18 cellular contexts compared by ENCODE assay signal in genomic region chr9:127886401-127886972, GRCh38. TPM values are rescaled to one million over a fixed set of nuclear protein-coding genes. Genes with fewer than 3 reads are reported as not detected.
A peak's percentile ranks its signal among the peaks of the same experiment; 100 is the strongest.
DNase-seq lines count a peak whose midpoint lies in the region; ATAC-seq and TF ChIP-seq lines count a peak whose summit lies in the region.
"Had no signal": no experiment of that assay in that cellular context is flagged by ENCODE, and none has a peak within 500 bp of the region (broad histone marks: within the 10 kb centered on the region; RNA-seq: fewer than 3 reads in every experiment).

No MANE protein-coding gene starts in this region.

- H3K4me2 ChIP-seq in BLaER1 treated with 17β-estradiol and CSF1 and Interleukin-3, amounts not matched to agents 10 nM and 100 nM: peak overlapping the region; percentile 72 to 94 (median 87)
- H3K4me2 ChIP-seq in GM23338: no peak overlapping the region

- H2AFZ ChIP-seq in GM23338: no peak overlapping the region

- no peaks in the 10 kb centered on the region for H3K9me2 ChIP-seq in GM23338 (ENCODE audit: insufficient read depth)

- H3K27ac Mint-ChIP-seq in GM23338 (no peak overlapping the region), nephron progenitor cell (peak overlapping the region; percentile 68)

- intact Hi-C loops in Right ventricle myocardium inferior (cut with DNase I): loop anchor here (5.0 kb wide), 1 partner anchor 409 kb away; no protein-coding TSS in a partner anchor

- TF ChIP-seq CTCF in GM23338 (conservative IDR thresholded peaks at IDR 0.05; ENCODE audit: low read depth in 2 of 2) (no peak), nephron progenitor cell (IDR thresholded peaks at IDR 0.05) (no peak)

- H3K27me3 ChIP-seq in BLaER1 treated with 17β-estradiol and CSF1 and Interleukin-3, amounts not matched to agents 10 nM and 100 nM: no peaks in the 10 kb centered on the region
- no peaks in the 10 kb centered on the region for H3K27me3 ChIP-seq in GM23338 (ENCODE audit: insufficient read depth)
- H3K27me3 ChIP-seq in adipocyte (replicated peaks; ENCODE audit: control insufficient read depth, insufficient read depth, low read length): no peaks in the 10 kb centered on the region
- H3K27me3 ChIP-seq: cardiac muscle cell, tibial artery had no signal

- no peak overlapping the region for H3K4me3 Mint-ChIP-seq in GM23338
- no peak overlapping the region for H3K4me3 Mint-ChIP-seq in nephron progenitor cell
- H3K4me3 Mint-ChIP-seq: CD8-positive, alpha-beta memory T cell had no signal

- DNase-seq in GM23338 (ENCODE audit: low spot score): no peak
- no peak for DNase-seq in adipocyte (ENCODE audit: low read depth)
- DNase-seq in nephron progenitor cell: no peak
- no peak for DNase-seq in NCI-H748 treated with DMSO at 0.1 percent for 48 hours (lab: John Stamatoyannopoulos, UW)
- DNase-seq in hypothalamus (lab: John Stamatoyannopoulos, UW): no peak
- DNase-seq in activated naive CD4-positive, alpha-beta T cell treated with anti-CD3 and anti-CD28 coated beads, Interleukin-2, amount 50 U/mL, for 16 hours: no peak
- no peak for DNase-seq in Right ventricle myocardium inferior (ENCODE audit: missing footprints)
- DNase-seq: CD8-positive, alpha-beta memory T cell; GF-D8; islet precursor cell; NCI-H1105; NCI-H2171 treated with DMSO at 0.1 percent for 48 hours; stimulated activated CD4-positive, alpha-beta T cell treated with anti-CD3 and anti-CD28 coated beads, Interleukin-15, amount 100 ng/mL, for 24 hours; tibial artery had no signal

- peak overlapping the region in 1 of 10 experiments; percentile 7; a peak in 1 of 20 replicates for H3K4me3 ChIP-seq in BLaER1 treated with 17β-estradiol and CSF1 and Interleukin-3, amounts not matched to agents 10 nM and 100 nM
- no peak overlapping the region for H3K4me3 ChIP-seq in GM23338
- H3K4me3 ChIP-seq in adipocyte (ENCODE audit: low read length): no peak overlapping the region
- H3K4me3 ChIP-seq: cardiac muscle cell, tibial artery had no signal

- peak overlapping the region in 10 of 11 experiments; percentile 21 to 75 (median 64); a peak in 16 of 22 replicates for H3K9ac ChIP-seq in BLaER1 treated with 17β-estradiol and CSF1 and Interleukin-3, amounts not matched to agents 10 nM and 100 nM
- H3K9ac ChIP-seq in adipocyte (ENCODE audit: low read length): peak overlapping the region; percentile 9

- H3K27me3 Mint-ChIP-seq in GM23338 (ENCODE audit: insufficient read depth, low read depth, poor library complexity) (peaks cover 24% of the 10 kb centered on the region), nephron progenitor cell (ENCODE audit: low read depth, poor library complexity) (peaks cover 3% of the 10 kb centered on the region)

- ATAC-seq in GM23338 (peak; percentile 58), Right ventricle myocardium inferior (no peak)
- ATAC-seq: activated naive CD4-positive, alpha-beta T cell treated with anti-CD3 and anti-CD28 coated beads, Interleukin-2, amount 50 U/mL, for 72 hours had no signal

- no peaks in the 10 kb centered on the region for H3K9me3 ChIP-seq in BLaER1 treated with 17β-estradiol and CSF1 and Interleukin-3, amounts not matched to agents 10 nM and 100 nM (replicated peaks in 1 of 11)
- no peaks in the 10 kb centered on the region for H3K9me3 ChIP-seq in adipocyte (ENCODE audit: control insufficient read depth, low read length)
- H3K9me3 ChIP-seq: tibial artery had no signal

- peaks cover 0 to 49% (median 0%) of the 10 kb centered on the region in 11 experiments; a peak in 7 of 22 replicates for H4K20me1 ChIP-seq in BLaER1 treated with 17β-estradiol and CSF1 and Interleukin-3, amounts not matched to agents 10 nM and 100 nM
- peaks cover 9% of the 10 kb centered on the region for H4K20me1 ChIP-seq in GM23338 (replicated peaks; ENCODE audit: insufficient read depth)

- peaks cover 27 to 55% (median 44%) of the 10 kb centered on the region in 11 experiments for H3K36me3 ChIP-seq in BLaER1 treated with 17β-estradiol and CSF1 and Interleukin-3, amounts not matched to agents 10 nM and 100 nM
- H3K36me3 ChIP-seq in GM23338 (ENCODE audit: insufficient read depth) (peaks cover 7% of the 10 kb centered on the region), adipocyte (ENCODE audit: control insufficient read depth, insufficient read depth, low read length, severe bottlenecking) (peaks cover 74% of the 10 kb centered on the region)

- H3K9me3 Mint-ChIP-seq in GM23338 (no peaks in the 10 kb centered on the region), nephron progenitor cell (no peaks in the 10 kb centered on the region)
- H3K9me3 Mint-ChIP-seq: activated naive CD4-positive, alpha-beta T cell treated with anti-CD3 and anti-CD28 coated beads, Interleukin-2, amount 50 U/mL, for 72 hours; CD8-positive, alpha-beta memory T cell had no signal

- H3K79me2 ChIP-seq in GM23338 (replicated peaks; ENCODE audit: insufficient read depth): no peaks in the 10 kb centered on the region

- peaks cover 30% of the 10 kb centered on the region for H3K36me3 Mint-ChIP-seq in GM23338 (ENCODE audit: low read depth)
- H3K36me3 Mint-ChIP-seq in nephron progenitor cell (ENCODE audit: low read depth): peaks cover 52% of the 10 kb centered on the region

- H3K4me1 Mint-ChIP-seq in GM23338: peaks cover 21% of the 10 kb centered on the region
- H3K4me1 Mint-ChIP-seq in nephron progenitor cell: peaks cover 44% of the 10 kb centered on the region

- H3K4me1 ChIP-seq in BLaER1 treated with 17β-estradiol and CSF1 and Interleukin-3, amounts not matched to agents 10 nM and 100 nM: peaks cover 81 to 89% (median 86%) of the 10 kb centered on the region in 10 experiments
- H3K4me1 ChIP-seq in GM23338 (ENCODE audit: insufficient read depth) (no peaks in the 10 kb centered on the region), adipocyte (ENCODE audit: control insufficient read depth, insufficient read depth, low read length) (peaks cover 8% of the 10 kb centered on the region)

- H3F3A ChIP-seq in GM23338 (replicated peaks; ENCODE audit: low read depth): 0 out of 2 replicates have a peak, but pooled peaks cover 6% of the 10 kb centered on the region

- peak overlapping the region in 7 of 11 experiments; percentile 43 to 80 (median 73); a peak in 12 of 22 replicates for H3K27ac ChIP-seq in BLaER1 treated with 17β-estradiol and CSF1 and Interleukin-3, amounts not matched to agents 10 nM and 100 nM
- no peak overlapping the region for H3K27ac ChIP-seq in GM23338 (ENCODE audit: low read depth)
- H3K27ac ChIP-seq: VCaP had no signal

TF ChIP-seq in GM23338, 12 proteins besides CTCF, POLR2A, EP300 and RAD21:
- TF ChIP-seq ZNF331 (CRISPR knock-in tag; IDR thresholded peaks at IDR 0.05; ENCODE audit: low read depth): no peak
- TF ChIP-seq STAT1 (IDR thresholded peaks at IDR 0.05; ENCODE audit: unreplicated experiment): no peak
- no peak for TF ChIP-seq ETS1 (IDR thresholded peaks at IDR 0.05)
- no peak for TF ChIP-seq JUNB (IDR thresholded peaks at IDR 0.05; ENCODE audit: unreplicated experiment)

RNA-seq across cellular contexts. Expression of gene AK1, which starts 9.0 kb away (rescaled TPM):
- total RNA-seq in GM23338 (2014; rRNA removed; shearing (Covaris generic)): 6.7 and 16.2 TPM in 2 replicates
- 35.5 and 36.3 TPM in 2 replicates for polyA plus RNA-seq in GM23338 (2016; fragmentation: Nextera tagmentation; extraction: Ambion mirVana)
- 880 TPM for total RNA-seq in Right ventricle myocardium inferior

RNA-seq across cellular contexts. Expression of gene ST6GALNAC6, which starts 12.9 kb away (rescaled TPM):
- 39.2 and 46.3 TPM in 2 replicates for total RNA-seq in GM23338 (2014; rRNA removed; shearing (Covaris generic))
- polyA plus RNA-seq in GM23338 (2016; fragmentation: Nextera tagmentation; extraction: Ambion mirVana): 20.7 and 21.5 TPM in 2 replicates
- 43.3 TPM for total RNA-seq in Right ventricle myocardium inferior

RNA-seq across cellular contexts. Expression of gene ST6GALNAC4, which starts 30.4 kb away (rescaled TPM):
- total RNA-seq in GM23338 (2014; rRNA removed; shearing (Covaris generic)): 35.3 and 39.1 TPM in 2 replicates
- 7.9 and 8.1 TPM in 2 replicates for polyA plus RNA-seq in GM23338 (2016; fragmentation: Nextera tagmentation; extraction: Ambion mirVana)
- total RNA-seq in Right ventricle myocardium inferior: 21.9 TPM

RNA-seq across cellular contexts. Expression of gene ENG, which starts 32.0 kb away (rescaled TPM):
- total RNA-seq in GM23338 (2014; rRNA removed; shearing (Covaris generic)): 1.4 and 3.0 TPM in 2 replicates
- polyA plus RNA-seq in GM23338 (2016; fragmentation: Nextera tagmentation; extraction: Ambion mirVana): 2.6 TPM in 2 replicates
- 131 TPM for total RNA-seq in Right ventricle myocardium inferior

RNA-seq across cellular contexts. Expression of gene PIP5KL1, which starts 44.1 kb away (rescaled TPM):
- total RNA-seq in GM23338 (2014; rRNA removed; shearing (Covaris generic)): 7.5 and 13.4 TPM in 2 replicates
- polyA plus RNA-seq in GM23338 (2016; fragmentation: Nextera tagmentation; extraction: Ambion mirVana): 19.5 and 25.1 TPM in 2 replicates
- total RNA-seq in Right ventricle myocardium inferior: not detected

Comparison
In these comparisons a context has a peak if more than half of its experiments do, and no peak if none do; other contexts are left out.
1. RNA of gene AK1, which starts 9.0 kb away (total RNA-seq): 880 TPM in Right ventricle myocardium inferior (single experiment); 6.7 to 16.2 TPM in GM23338; every median in the first group is over 10 times any median in the second.